ENCODE assay signal across 9 cellular contexts in genomic region chrX:24147165-24147564, GRCh38. TPM values are rescaled to one million over a fixed set of nuclear protein-coding genes. Genes with fewer than 3 reads are reported as not detected.
A peak's percentile ranks its signal among the peaks of the same experiment; 100 is the strongest.
DNase-seq lines count a peak whose midpoint lies in the region; ATAC-seq, FAIRE-seq and TF ChIP-seq lines count a peak whose summit lies in the region.
"Had no signal": no experiment of that assay in that cellular context is flagged by ENCODE, and none has a peak within 500 bp of the region (broad histone marks: within the 10 kb centered on the region; RNA-seq: fewer than 3 reads in every experiment).

No MANE protein-coding gene starts in this region.

- H3K4me3 Mint-ChIP-seq in CD4-positive, CD25-positive, alpha-beta regulatory T cell: peak overlapping the region in 3 of 4 donors; percentile 47 to 89 (median 70)

- H3K4me1 Mint-ChIP-seq in CD4-positive, CD25-positive, alpha-beta regulatory T cell: peaks cover 19 to 51% (median 27%) of the 10 kb centered on the region in 4 donors

- H3K27ac ChIP-seq in CD4-positive, CD25-positive, alpha-beta regulatory T cell (ENCODE audit: insufficient read depth, low read length, poor library complexity, severe bottlenecking): peak overlapping the region; percentile 51
- peak overlapping the region; percentile 98; the same call in 1 of the 2 replicates for H3K27ac ChIP-seq in KMS-11
- peak overlapping the region; percentile 42 for H3K27ac ChIP-seq in brain microvascular endothelial cell
- H3K27ac ChIP-seq in pancreas: peak overlapping the region in 3 of 4 donors; percentile 17 to 65 (median 19)

- H3K27me3 Mint-ChIP-seq in CD4-positive, CD25-positive, alpha-beta regulatory T cell: no peaks in the 10 kb centered on the region
- H3K27me3 Mint-ChIP-seq: memory B cell had no signal

- H3K27ac Mint-ChIP-seq in CD4-positive, CD25-positive, alpha-beta regulatory T cell: peak overlapping the region in 1 of 3 donors; percentile 93
- H3K27ac Mint-ChIP-seq: memory B cell had no signal

- no peak for TF ChIP-seq CTCF in KMS-11 (conservative IDR thresholded peaks at IDR 0.05; ENCODE audit: low read depth, low read length)
- no peak for TF ChIP-seq CTCF in brain microvascular endothelial cell (IDR thresholded peaks at IDR 0.05; ENCODE audit: low read depth, low read length, missing control alignments)
- TF ChIP-seq CTCF in pancreas (IDR thresholded peaks at IDR 0.05): no peak

- 0 out of 2 replicates have a peak overlapping the region, but pooled peaks have one; percentile 14 for H2AFZ ChIP-seq in KMS-11 (ENCODE audit: low read depth)

- intact Hi-C loops in pancreas (cut with DNase I): no loop called here

- no peaks in the 10 kb centered on the region for H3K36me3 ChIP-seq in CD4-positive, CD25-positive, alpha-beta regulatory T cell (ENCODE audit: control insufficient read depth, insufficient read depth, low read length)
- no peaks in the 10 kb centered on the region for H3K36me3 ChIP-seq in KMS-11 (ENCODE audit: insufficient read depth)
- H3K36me3 ChIP-seq in brain microvascular endothelial cell (replicated peaks): no peaks in the 10 kb centered on the region
- no peaks in the 10 kb centered on the region for H3K36me3 ChIP-seq in pancreas

- DNase-seq in CD4-positive, CD25-positive, alpha-beta regulatory T cell: no peak
- DNase-seq in brain microvascular endothelial cell (no peak), pancreas (no peak), SKM-1 (lab: John Stamatoyannopoulos, UW; ENCODE audit: unreplicated experiment) (no peak), NCI-H2081 treated with DMSO at 0.1 percent for 48 hours (lab: John Stamatoyannopoulos, UW) (no peak)
- DNase-seq in activated CD8-positive, alpha-beta memory T cell treated with anti-CD3 and anti-CD28 coated beads for 24 hours: no peak

- H3K4me2 ChIP-seq in KMS-11: peak overlapping the region; percentile 27; the same call in 1 of the 2 replicates

- no peaks in the 10 kb centered on the region for H3K9me3 ChIP-seq in CD4-positive, CD25-positive, alpha-beta regulatory T cell (ENCODE audit: control insufficient read depth in 2 of 2, low read length in 2 of 2)
- no peaks in the 10 kb centered on the region for H3K9me3 ChIP-seq in pancreas

- H3K9ac ChIP-seq in KMS-11: no peak overlapping the region

- peak; percentile 45 for FAIRE-seq in pancreas (lab: Jason Lieb, UNC)

- no peaks in the 10 kb centered on the region for H3K27me3 ChIP-seq in CD4-positive, CD25-positive, alpha-beta regulatory T cell (ENCODE audit: control insufficient read depth, insufficient read depth, low read length)
- H3K27me3 ChIP-seq in KMS-11 (ENCODE audit: insufficient read depth, low read depth): no peaks in the 10 kb centered on the region
- no peaks in the 10 kb centered on the region for H3K27me3 ChIP-seq in brain microvascular endothelial cell (replicated peaks)
- H3K27me3 ChIP-seq in pancreas: no peaks in the 10 kb centered on the region

- in situ Hi-C loops in brain microvascular endothelial cell (cut with HindIII; ENCODE audit: low pct_ligation_motif_present, low sequenced_read_pairs): no loop called here

- H4K20me1 ChIP-seq in KMS-11 (ENCODE audit: insufficient read depth): 0 out of 2 replicates have a peak, but pooled peaks cover 2% of the 10 kb centered on the region

- peaks cover 3% of the 10 kb centered on the region for H3K36me3 Mint-ChIP-seq in CD4-positive, CD25-positive, alpha-beta regulatory T cell
- H3K36me3 Mint-ChIP-seq: memory B cell had no signal

- H3K79me2 ChIP-seq in KMS-11 (ENCODE audit: insufficient read depth, low read depth): peaks cover 17% of the 10 kb centered on the region

- ATAC-seq in CD4-positive, CD25-positive, alpha-beta regulatory T cell (ENCODE audit: low read depth in 2 of 2): no peak
- ATAC-seq in pancreas: no peak
- no peak for ATAC-seq in HG03460 (IDR thresholded peaks at IDR 0.05; ENCODE audit: unreplicated experiment)

- H3K4me1 ChIP-seq in CD4-positive, CD25-positive, alpha-beta regulatory T cell (ENCODE audit: control insufficient read depth, insufficient read depth, low read length, poor library complexity, severe bottlenecking): peaks cover 25% of the 10 kb centered on the region
- H3K4me1 ChIP-seq in KMS-11 (ENCODE audit: low read depth, poor library complexity, severe bottlenecking): peaks cover 37% of the 10 kb centered on the region
- peaks cover 14 to 39% (median 35%) of the 10 kb centered on the region in 3 donors for H3K4me1 ChIP-seq in pancreas

- no peak overlapping the region for H3K4me3 ChIP-seq in CD4-positive, CD25-positive, alpha-beta regulatory T cell (ENCODE audit: low read depth, low read length)
- H3K4me3 ChIP-seq in KMS-11 (IDR thresholded peaks at IDR 0.05; ENCODE audit: insufficient read depth, low read depth, low read length) (no peak overlapping the region), brain microvascular endothelial cell (ENCODE audit: low read depth, low read length) (no peak overlapping the region), pancreas (no peak overlapping the region)

- H3K9me3 Mint-ChIP-seq in CD4-positive, CD25-positive, alpha-beta regulatory T cell: no peaks in the 10 kb centered on the region
- H3K9me3 Mint-ChIP-seq: memory B cell had no signal

RNA-seq across cellular contexts. Expression of gene ZFX, which starts 2.4 kb away (rescaled TPM):
- total RNA-seq in CD4-positive, CD25-positive, alpha-beta regulatory T cell: 104 TPM
- polyA plus RNA-seq in CD4-positive, CD25-positive, alpha-beta regulatory T cell: 10 to 100 TPM; 20.4 to 41.6 (median 38.8) TPM
- 10 to 100 TPM; 19.0 to 40.3 (median 26.4) TPM for total RNA-seq in pancreas
- 1 to 10 TPM; 4.4 to 8.8 TPM for polyA plus RNA-seq in pancreas

Comparison
In these comparisons a context has a peak if more than half of its experiments do, and no peak if none do; other contexts are left out.
1. H3K27ac ChIP-seq: peak in every context shown above with its lines; median percentile 98 in KMS-11; 51 in CD4-positive, CD25-positive, alpha-beta regulatory T cell; 42 in brain microvascular endothelial cell; 19 in pancreas.